In genomic region chr5:158050401-158050800, GRCh38 we compare ENCODE assay signal across 17 cellular contexts.
"Had no signal": no experiment of that assay in that cellular context is flagged by ENCODE, and none has a peak within 500 bp of the region (broad histone marks: within the 10 kb centered on the region; RNA-seq: fewer than 3 reads in every experiment).

No MANE protein-coding gene starts in this region.

- H3K27ac ChIP-seq: breast epithelium, gastrocnemius medialis, lower lobe of right lung, neural progenitor cell, parathyroid adenoma, upper lobe of left lung had no signal

- H3K4me1 ChIP-seq: gastrocnemius medialis, lower lobe of right lung, neural progenitor cell, upper lobe of left lung had no signal

- ATAC-seq: activated CD8-positive, alpha-beta memory T cell treated with anti-CD3 and anti-CD28 coated beads, Interleukin-2, amount 10 ng/mL, durations not matched to agents 7 days and 5 days; activated naive CD4-positive, alpha-beta T cell treated with anti-CD3 and anti-CD28 coated beads, Interleukin-2, amount 50 U/mL, for 72 hours; gastrocnemius medialis; lower lobe of right lung had no signal

- H3K36me3 ChIP-seq: breast epithelium, esophagus squamous epithelium, gastrocnemius medialis, lower lobe of right lung, neural progenitor cell, upper lobe of left lung had no signal

- H3K27me3 ChIP-seq: breast epithelium, esophagus squamous epithelium, gastrocnemius medialis, neural progenitor cell, upper lobe of left lung had no signal

- H3K79me2 ChIP-seq: parathyroid adenoma had no signal

- H3K4me3 ChIP-seq: breast epithelium, esophagus squamous epithelium, gastrocnemius medialis, lower lobe of right lung, neural progenitor cell, upper lobe of left lung had no signal

- H3K4me2 ChIP-seq: neural progenitor cell had no signal

- H3K9ac ChIP-seq: neural progenitor cell, parathyroid adenoma had no signal

- H3K9me3 ChIP-seq: breast epithelium, esophagus squamous epithelium, gastrocnemius medialis, lower lobe of right lung, upper lobe of left lung had no signal

- H2AFZ ChIP-seq: parathyroid adenoma had no signal

- DNase-seq: activated CD4-positive, alpha-beta T cell treated with anti-CD3 and anti-CD28 coated beads, Interleukin-2, amount 50 U/mL, for 48 hours; activated CD4-positive, CD25-positive, alpha-beta regulatory T cell treated with anti-CD3 and anti-CD28 coated beads, Interleukin-2, amount 50 U/mL, for 72 hours; activated CD8-positive, alpha-beta memory T cell treated with anti-CD3 and anti-CD28 coated beads, Interleukin-2, amount 10 ng/mL, durations not matched to agents 7 days and 5 days; activated effector memory CD4-positive, alpha-beta T cell treated with anti-CD3 and anti-CD28 coated beads, Interleukin-2, amount 50 U/mL, for 16 hours; activated T-cell treated with anti-CD3 and anti-CD28 coated beads, Interleukin-2, amount 50 U/mL, for 24 hours; esophagus squamous epithelium; gastrocnemius medialis; left cardiac atrium; lower lobe of right lung; retina; stimulated activated CD4-positive, alpha-beta T cell treated with anti-CD3 and anti-CD28 coated beads, Interleukin-15, amount 100 ng/mL, for 24 hours; stimulated activated CD4-positive, alpha-beta T cell treated with anti-CD3 and anti-CD28 coated beads, Interleukin-4, amount 100 ng/mL, for 24 hours; upper lobe of left lung had no signal
